ENCODE assay signal across 1 cellular context in genomic region chr2:197952540-197953202, GRCh38.
TF ChIP-seq lines count a peak whose summit lies in the region.

No MANE protein-coding gene starts in this region.

TF ChIP-seq in K562, 482 proteins besides CTCF, POLR2A, EP300 and RAD21 (continued from another document):
- TF ChIP-seq, protein P1, sequence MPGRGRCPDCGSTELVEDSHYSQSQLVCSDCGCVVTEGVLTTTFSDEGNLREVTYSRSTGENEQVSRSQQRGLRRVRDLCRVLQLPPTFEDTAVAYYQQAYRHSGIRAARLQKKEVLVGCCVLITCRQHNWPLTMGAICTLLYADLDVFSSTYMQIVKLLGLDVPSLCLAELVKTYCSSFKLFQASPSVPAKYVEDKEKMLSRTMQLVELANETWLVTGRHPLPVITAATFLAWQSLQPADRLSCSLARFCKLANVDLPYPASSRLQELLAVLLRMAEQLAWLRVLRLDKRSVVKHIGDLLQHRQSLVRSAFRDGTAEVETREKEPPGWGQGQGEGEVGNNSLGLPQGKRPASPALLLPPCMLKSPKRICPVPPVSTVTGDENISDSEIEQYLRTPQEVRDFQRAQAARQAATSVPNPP (IDR thresholded peaks at IDR 0.05; ENCODE audit: borderline replicate concordance, insufficient read depth, insufficient read length) = no peak
- no peak for TF ChIP-seq ZNF695 (CRISPR knock-in tag; IDR thresholded peaks at IDR 0.05)
- no peak for TF ChIP-seq ZNF398 (CRISPR knock-in tag; IDR thresholded peaks at IDR 0.05)
- no peak for TF ChIP-seq PRDM10 (IDR thresholded peaks at IDR 0.05; ENCODE audit: partially characterized antibody)
- TF ChIP-seq SOX6 (IDR thresholded peaks at IDR 0.05) = 0 out of 2 replicates have a peak, but pooled peaks have one; percentile 37
- no peak for TF ChIP-seq NFRKB (IDR thresholded peaks at IDR 0.05; ENCODE audit: low read depth)
- TF ChIP-seq JUND (IDR thresholded peaks at IDR 0.05; ENCODE audit: borderline replicate concordance, low read depth, low read length) = peak; percentile 35; the same call in 1 of the 2 replicates
- peak; percentile 13; the same call in 1 of the 3 replicates for TF ChIP-seq JUND (tag; IDR thresholded peaks at IDR 0.05; ENCODE audit: borderline replicate concordance, low read depth, low read length)
- no peak for TF ChIP-seq ELF1 (tag; IDR thresholded peaks at IDR 0.05)
- no peak for TF ChIP-seq CXXC5 (CRISPR knock-in tag; IDR thresholded peaks at IDR 0.05)
